Comparison of ENCODE assay signal across 25 cellular contexts in the genomic region with DNA sequence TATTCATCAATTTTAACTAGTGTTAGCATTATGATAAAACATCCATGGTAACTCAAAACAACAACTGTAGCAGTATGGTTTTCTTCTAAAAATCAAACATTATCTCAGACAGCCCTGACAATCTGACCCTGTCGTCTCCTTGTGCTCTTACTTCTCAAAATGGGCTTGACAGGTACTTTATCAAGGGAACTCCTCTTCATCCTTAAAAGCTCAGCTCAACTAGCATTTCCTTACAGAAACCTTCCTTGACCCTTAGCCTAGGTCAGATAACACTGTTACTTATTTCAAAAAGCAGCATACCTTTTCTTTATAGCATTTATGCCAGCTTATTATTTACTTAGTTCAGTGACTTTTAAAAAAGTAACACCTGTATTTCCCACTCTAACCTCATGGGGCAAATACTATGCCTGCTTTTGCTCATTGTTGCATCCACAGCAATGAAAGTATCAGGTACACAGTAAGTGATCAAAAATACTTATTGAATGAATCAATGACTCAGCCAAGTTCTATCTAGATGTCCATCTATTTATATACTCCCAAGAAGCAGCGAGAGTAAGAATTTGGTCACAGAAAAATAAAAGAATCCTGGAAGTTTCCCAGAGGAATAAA. TPM values are rescaled to one million over a fixed set of nuclear protein-coding genes. Genes with fewer than 3 reads are reported as not detected.
"Had no signal": no experiment of that assay in that cellular context is flagged by ENCODE, and none has a peak within 500 bp of the region (broad histone marks: within the 10 kb centered on the region; RNA-seq: fewer than 3 reads in every experiment).

No MANE protein-coding gene starts in this region.

- FAIRE-seq: bronchial epithelial cell, frontal cortex had no signal

- DNase-seq: activated CD4-positive, alpha-beta T cell treated with anti-CD3 and anti-CD28 coated beads, Interleukin-2, amount 50 U/mL, for 1 hour; activated CD4-positive, CD25-positive, alpha-beta regulatory T cell treated with anti-CD3 and anti-CD28 coated beads, Interleukin-2, amount 50 U/mL, for 72 hours; activated CD8-positive, alpha-beta memory T cell treated with anti-CD3 and anti-CD28 coated beads, Interleukin-2, amount 50 U/mL, for 4 hours; activated effector memory CD4-positive, alpha-beta T cell treated with Interleukin-2 at 50 U/mL for 16 hours; activated naive CD4-positive, alpha-beta T cell treated with anti-CD3 and anti-CD28 coated beads, Interleukin-2, amount 50 U/mL, for 16 hours; activated T-cell treated with anti-CD3 and anti-CD28 coated beads, Interleukin-2, amount 50 U/mL, for 48 hours; dermis blood vessel endothelial cell; effector memory CD4-positive, alpha-beta T cell; hypothalamus; islet precursor cell; right cardiac atrium; stimulated activated CD4-positive, alpha-beta T cell treated with anti-CD3 and anti-CD28 coated beads, Interleukin-2, amount 100 ng/mL, for 24 hours; stimulated activated naive CD8-positive, alpha-beta T cell treated with anti-CD3 and anti-CD28 coated beads, Interleukin-15, Interleukin-2, amounts not matched to agents 100 U/mL and 50 U/mL, for 24 hours; substantia nigra; T-cell; T-helper 9 cell; tibial artery had no signal

- H3K4me1 ChIP-seq: prostate gland, vagina had no signal

- H3K9me3 ChIP-seq: ascending aorta, prostate gland, tibial artery, vagina had no signal

- ATAC-seq: left lobe of liver; right cardiac atrium; stimulated activated naive CD8-positive, alpha-beta T cell treated with anti-CD3 and anti-CD28 coated beads, Interleukin-15, Interleukin-2, amounts not matched to agents 100 U/mL and 50 U/mL, for 24 hours; T-cell had no signal

- H3K27ac ChIP-seq: epithelial cell of prostate, prostate gland, vagina had no signal

- H3K27ac Mint-ChIP-seq: T-cell had no signal

- H3K36me3 ChIP-seq: ascending aorta, prostate gland, tibial artery, vagina had no signal

- H3K36me3 Mint-ChIP-seq: T-cell had no signal

- H3K4me3 ChIP-seq: ascending aorta, prostate gland, tibial artery, vagina had no signal

- H3K9me3 Mint-ChIP-seq: T-cell had no signal

- H3K4me1 Mint-ChIP-seq: T-cell had no signal

- H3K4me3 Mint-ChIP-seq: T-cell had no signal

- H3K27me3 ChIP-seq: ascending aorta, tibial artery, vagina had no signal

RNA-seq across cellular contexts. Expression of a gene that starts 41.9 kb away (rescaled TPM):
- total RNA-seq: mononuclear cell, T-cell had no signal
